In the genomic region with DNA sequence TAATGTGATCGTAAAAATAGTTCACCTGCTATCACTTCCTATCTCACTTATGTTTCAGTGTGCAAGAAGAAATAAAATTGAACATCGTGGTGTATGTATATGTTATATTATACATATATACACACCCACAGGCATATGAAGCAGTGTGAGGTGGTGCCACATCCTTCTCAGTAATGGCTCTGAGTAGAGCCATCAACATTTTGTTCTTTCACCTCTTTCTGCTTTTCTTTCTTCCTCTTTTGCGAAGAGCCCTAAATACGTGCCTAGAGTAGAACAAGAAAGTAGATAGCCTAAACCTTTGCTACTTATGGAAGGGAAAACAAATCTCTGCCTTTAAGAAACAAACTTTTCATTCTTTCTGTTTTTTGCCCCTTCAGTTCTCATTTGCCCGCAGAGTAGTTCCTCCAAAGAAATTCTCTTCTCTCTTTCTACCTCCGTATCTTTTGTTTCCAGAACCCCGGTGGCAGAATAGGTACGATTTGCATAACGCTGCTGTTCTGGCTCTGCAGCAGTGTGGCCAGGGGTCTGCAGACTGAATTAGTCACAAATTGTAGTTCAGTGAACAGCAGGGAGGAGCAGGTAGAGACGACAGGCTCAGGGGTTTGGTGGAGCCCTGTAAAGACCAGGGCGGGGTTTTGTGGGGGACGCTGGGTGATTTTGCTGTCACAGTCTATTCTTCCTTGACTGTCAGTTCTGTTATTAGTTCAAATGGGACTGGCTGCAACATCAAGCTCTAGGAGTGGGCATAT, we compare ENCODE assay signal across 15 cellular contexts. TPM values are rescaled to one million over a fixed set of nuclear protein-coding genes. Genes with fewer than 3 reads are reported as not detected.
A peak's percentile ranks its signal among the peaks of the same experiment; 100 is the strongest.
DNase-seq lines count a peak whose midpoint lies in the region; ATAC-seq and TF ChIP-seq lines count a peak whose summit lies in the region.
"Had no signal": no experiment of that assay in that cellular context is flagged by ENCODE, and none has a peak within 500 bp of the region (broad histone marks: within the 10 kb centered on the region; RNA-seq: fewer than 3 reads in every experiment).

No MANE protein-coding gene starts in this region.

- H3K9me2 ChIP-seq in PC-9 (ENCODE audit: insufficient read depth): peaks cover 5% of the 10 kb centered on the region; the same call in 1 of the 2 replicates

- H3F3A ChIP-seq in PC-9 (ENCODE audit: insufficient read depth, low read depth): no peaks in the 10 kb centered on the region; the same call in 1 of the 2 replicates

- POLR2A ChIA-PET in PC-9 (lab: Charles Lee; ENCODE audit: unreplicated experiment): no interaction called here

- H3K27me3 Mint-ChIP-seq in naive B cell: peaks cover 0 to 12% (median under 1%) of the 10 kb centered on the region in 3 donors

- H3K4me3 ChIP-seq in H7 (ENCODE audit: insufficient read depth, low read depth, low read length) (no peak overlapping the region), PC-9 (no peak overlapping the region), mucosa of descending colon (no peak overlapping the region), thyroid gland (replicated peaks in 1 of 3) (no peak overlapping the region)
- H3K4me3 ChIP-seq: HAP-1, SK-N-MC, testis had no signal

- H3K4me1 ChIP-seq in PC-9 (replicated peaks; ENCODE audit: insufficient read depth) (peaks cover 7% of the 10 kb centered on the region; the same call in 1 of the 2 replicates), mucosa of descending colon (ENCODE audit: low read depth) (no peaks in the 10 kb centered on the region), thyroid gland (peaks cover 5 to 15% of the 10 kb centered on the region in 2 donors)
- H3K4me1 ChIP-seq: HAP-1, testis had no signal

- H3K36me3 ChIP-seq in H7 (replicated peaks; ENCODE audit: control insufficient read depth, insufficient read depth, low read length): no peaks in the 10 kb centered on the region
- no peaks in the 10 kb centered on the region for H3K36me3 ChIP-seq in PC-9 (ENCODE audit: low read depth)
- H3K36me3 ChIP-seq in mucosa of descending colon (ENCODE audit: low read depth): no peaks in the 10 kb centered on the region
- no peaks in the 10 kb centered on the region for H3K36me3 ChIP-seq in thyroid gland
- H3K36me3 ChIP-seq: HAP-1 had no signal

- H3K4me1 Mint-ChIP-seq in naive B cell: peaks cover 5 to 13% (median 7%) of the 10 kb centered on the region in 3 donors

- no TSS peak for BruUV-seq in PC-9 (replicated peaks; lab: Mats Ljungman, UMichigan)

- ATAC-seq in GM18519 (IDR thresholded peaks at IDR 0.05; ENCODE audit: low FRiP score, unreplicated experiment) (peak; percentile 76), naive B cell (ENCODE audit: low read depth in 2 of 2) (peak; percentile 60 to 64), mucosa of descending colon (no peak)

- CTCF ChIA-PET in PC-9 (lab: Charles Lee): interaction anchor here (0.6 kb wide), 1 partner anchor 244 kb away, joined by 4 read pairs; no protein-coding TSS in a partner anchor

- TF ChIP-seq CTCF in PC-9 (conservative IDR thresholded peaks at IDR 0.05) (no peak), mucosa of descending colon (IDR thresholded peaks at IDR 0.05) (no peak), thyroid gland (IDR thresholded peaks at IDR 0.05) (no peak)

- H3K36me3 Mint-ChIP-seq in naive B cell: no peaks in the 10 kb centered on the region

- H3K9me3 Mint-ChIP-seq in naive B cell: peaks cover 0 to 1% (median 0%) of the 10 kb centered on the region in 7 donors

- no peaks in the 10 kb centered on the region for H3K79me2 ChIP-seq in PC-9 (ENCODE audit: low read depth)
- H3K79me2 ChIP-seq: parathyroid adenoma had no signal

- H3K27ac ChIP-seq in PC-9 (no peak overlapping the region), thyroid gland (peak overlapping the region in 1 of 3 donors; percentile 31)
- H3K27ac ChIP-seq: parathyroid adenoma, SK-N-MC had no signal

- DNase-seq in H7: peak; percentile 55
- no peak for DNase-seq in PC-9
- no peak for DNase-seq in naive B cell
- no peak for DNase-seq in stimulated activated CD4-positive, alpha-beta T cell treated with anti-CD3 and anti-CD28 coated beads, Interleukin-4, amount 100 ng/mL, for 24 hours
- DNase-seq in erythroblast (lab: John Stamatoyannopoulos, UW): no peak
- DNase-seq in mucosa of descending colon: no peak
- no peak for DNase-seq in thyroid gland
- DNase-seq: activated naive CD4-positive, alpha-beta T cell; NCI-H1048; NCI-H2171 treated with DMSO at 0.1 percent for 48 hours had no signal

- peak overlapping the region; percentile 62 to 86 (median 74) for H3K4me3 Mint-ChIP-seq in naive B cell

- H3K27me3 ChIP-seq in H7 (ENCODE audit: control insufficient read depth, insufficient read depth, low read length) (no peaks in the 10 kb centered on the region), PC-9 (ENCODE audit: insufficient read depth, low read depth) (no peaks in the 10 kb centered on the region), thyroid gland (no peaks in the 10 kb centered on the region)
- H3K27me3 ChIP-seq: testis had no signal

- H2AFZ ChIP-seq in PC-9: 0 out of 2 replicates have a peak overlapping the region, but pooled peaks have one; percentile 36

- peak overlapping the region in 2 of 6 donors; percentile 8 to 57 for H3K27ac Mint-ChIP-seq in naive B cell

- intact Hi-C loops in PC-9 (cut with micrococcal nuclease; ENCODE audit: unreplicated experiment) (no loop called here), mucosa of descending colon (cut with DNase I, micrococcal nuclease) (no loop called here), thyroid gland (cut with DNase I) (no loop called here)

- H3K4me2 ChIP-seq in PC-9: no peak overlapping the region

- TF ChIP-seq POLR2A in erythroblast (IDR thresholded peaks at IDR 0.05; ENCODE audit: low read length) (no peak), thyroid gland (IDR thresholded peaks at IDR 0.05) (no peak)

- 80 to 83% methylated on average over 12 of the region's 12 CpGs for WGBS in thyroid gland, 2 donors

- H3K9me3 ChIP-seq in PC-9 (ENCODE audit: insufficient read depth, low read depth) (no peaks in the 10 kb centered on the region), mucosa of descending colon (no peaks in the 10 kb centered on the region), thyroid gland (no peaks in the 10 kb centered on the region)
- H3K9me3 ChIP-seq: HAP-1, testis had no signal

- no peaks in the 10 kb centered on the region for H4K20me1 ChIP-seq in PC-9 (ENCODE audit: insufficient read depth)

RNA-seq across cellular contexts. Expression of a gene that starts 40.5 kb away (rescaled TPM):
- total RNA-seq in H7 (2014; rRNA removed; shearing (Covaris generic)): 48.0 and 77.1 TPM in 2 replicates
- 23.0 and 29.9 TPM in 2 replicates for total RNA-seq in PC-9 (2021)
- polyA plus RNA-seq in naive B cell (ENCODE audit: low read depth in 6 of 6): 10 to 100 TPM; 63.9 to 80.1 (median 66.2) TPM
- 100 to 1,000 TPM in 1 of 3 donors, 10 to 100 TPM in 2; 76.5 to 139 (median 83.7) TPM for total RNA-seq in mucosa of descending colon
- 100 to 1,000 TPM; 107 to 188 (median 153) TPM for total RNA-seq in thyroid gland
